In genomic region chr10:75228278-75228677, GRCh38 we compare ENCODE assay signal across 12 cellular contexts. TPM values are rescaled to one million over a fixed set of nuclear protein-coding genes. Genes with fewer than 3 reads are reported as not detected.
DNase-seq lines count a peak whose midpoint lies in the region; ATAC-seq, FAIRE-seq and TF ChIP-seq lines count a peak whose summit lies in the region.
"Had no signal": no experiment of that assay in that cellular context is flagged by ENCODE, and none has a peak within 500 bp of the region (broad histone marks: within the 10 kb centered on the region; RNA-seq: fewer than 3 reads in every experiment).

No MANE protein-coding gene starts in this region.

- H3K4me3 ChIP-seq in A549 (no peak overlapping the region), GM23338 (no peak overlapping the region), K562 (no peak overlapping the region)
- H3K4me3 ChIP-seq: skin epidermis had no signal

- no peaks in the 10 kb centered on the region for H3K9me3 ChIP-seq in A549
- H3K9me3 ChIP-seq in K562 (replicated peaks; ENCODE audit: control insufficient read depth, insufficient read depth, low read depth, low read length), result no peaks in the 10 kb centered on the region

- in situ Hi-C loops in K562 (cut with MboI), result no loop called here

- H3K27me3 Mint-ChIP-seq in GM23338 (ENCODE audit: insufficient read depth, low read depth, poor library complexity) (peaks cover 23% of the 10 kb centered on the region), nephron progenitor cell (ENCODE audit: low read depth, poor library complexity) (no peaks in the 10 kb centered on the region)

- H3K4me1 Mint-ChIP-seq in GM23338 (peaks cover 61% of the 10 kb centered on the region), nephron progenitor cell (peaks cover 56% of the 10 kb centered on the region)

- FAIRE-seq in A549 (lab: Jason Lieb, UNC) (no peak), K562 (lab: Jason Lieb, UNC) (no peak)
- FAIRE-seq: bronchial epithelial cell had no signal

- TF ChIP-seq RAD21 in A549 (conservative IDR thresholded peaks at IDR 0.05 in 1 of 2, IDR thresholded peaks at IDR 0.05 in 1 of 2) (no peak), K562 (CRISPR knock-in tag; conservative IDR thresholded peaks at IDR 0.05 in 1 of 2, IDR thresholded peaks at IDR 0.05 in 1 of 2) (no peak)

- peak overlapping the region in 1 of 2 experiments; percentile 35; a peak in 1 of 4 replicates for H3K9ac ChIP-seq in K562 (ENCODE audit: insufficient read depth in 1 of 2, low read depth in 2 of 2, low read length in 2 of 2)

- WGBS in A549 (ENCODE audit: missing lambda C conversion rate), result 100% methylated on average over 3 of the region's 3 CpGs
- WGBS in K562 (ENCODE audit: insufficient coverage, low coverage, missing lambda C conversion rate), result 82% methylated on average over 3 of the region's 3 CpGs

- H3K9me3 Mint-ChIP-seq in GM23338 (no peaks in the 10 kb centered on the region), nephron progenitor cell (no peaks in the 10 kb centered on the region)

- peak overlapping the region; percentile 61 for H3K4me2 ChIP-seq in A549
- H3K4me2 ChIP-seq in GM23338, result no peak overlapping the region
- no peak overlapping the region for H3K4me2 ChIP-seq in K562 (ENCODE audit: insufficient read depth, low read length)

- BruUV-seq in K562 (replicated peaks; lab: Mats Ljungman, UMichigan), result no TSS peak

- H3K4me1 ChIP-seq in A549 (peaks cover 80% of the 10 kb centered on the region), GM23338 (ENCODE audit: insufficient read depth) (peaks cover 41% of the 10 kb centered on the region), K562 (replicated peaks in 1 of 2; ENCODE audit: control insufficient read depth in 2 of 2, insufficient read depth in 2 of 2, low read length in 2 of 2) (peaks cover under 1 to 4% of the 10 kb centered on the region in 2 experiments)

- H3K36me3 Mint-ChIP-seq in GM23338 (ENCODE audit: low read depth) (peaks cover 90% of the 10 kb centered on the region), nephron progenitor cell (ENCODE audit: low read depth) (peaks cover 66% of the 10 kb centered on the region)

- H3K4me3 Mint-ChIP-seq in GM23338 (no peak overlapping the region), nephron progenitor cell (no peak overlapping the region)

- ATAC-seq in A549, result no peak
- no peak for ATAC-seq in GM23338
- ATAC-seq in K562, result no peak
- no peak for ATAC-seq in HG03025 (IDR thresholded peaks at IDR 0.05; ENCODE audit: low FRiP score, unreplicated experiment)

- DNase-seq in A549 (ENCODE audit: low read depth in 1 of 2, low spot score in 1 of 2), result no peak
- no peak for DNase-seq in GM23338 (ENCODE audit: low spot score)
- DNase-seq in K562 (ENCODE audit: extremely low read depth in 1 of 4, low spot score in 3 of 4), result no peak
- DNase-seq in nephron progenitor cell, result no peak
- no peak for DNase-seq in NCI-H82 (lab: John Stamatoyannopoulos, UW)
- DNase-seq in HPDE6-E6E7 (ENCODE audit: extremely low spot score), result no peak
- no peak for DNase-seq in KG1 (lab: John Stamatoyannopoulos, UW)
- DNase-seq: NCI-H1694 treated with DMSO at 0.1 percent for 48 hours had no signal

- no peaks in the 10 kb centered on the region for H3K9me1 ChIP-seq in K562 (ENCODE audit: control insufficient read depth, insufficient read depth, low read length)

- CTCF ChIA-PET in A549 (lab: Yijun Ruan, JAX) (interaction anchor here (0.8 to 22.8 kb wide), 6 partner anchors 8 to 114 kb away, joined by 3 to 479 read pairs (median 4); partner anchors contain the start of gene VDAC2), K562 (lab: Yijun Ruan, JAX; ENCODE audit: low intra/inter-chr PET ratio) (no interaction called here)

- POLR2A ChIA-PET in A549 (lab: Yijun Ruan, JAX) (interaction anchor here (0.6 kb wide), 1 partner anchor 17 kb away, joined by 3 read pairs; the partner anchor contains the start of gene VDAC2), K562 (lab: Yijun Ruan, JAX) (interaction anchor here (1.3 to 3.4 kb wide), 5 partner anchors 10 to 18 kb away, joined by 3 to 20 read pairs (median 6); partner anchors contain the start of gene VDAC2)

- peaks cover 36% of the 10 kb centered on the region for H3F3A ChIP-seq in GM23338 (replicated peaks; ENCODE audit: low read depth)

- H3K27ac Mint-ChIP-seq in GM23338 (peak overlapping the region; percentile 67), nephron progenitor cell (peak overlapping the region; percentile 93)

- no peaks in the 10 kb centered on the region for H3K27me3 ChIP-seq in GM23338 (ENCODE audit: insufficient read depth)
- H3K27me3 ChIP-seq in K562 (ENCODE audit: control insufficient read depth in 2 of 2, insufficient read depth in 2 of 2, low read length in 2 of 2), result no peaks in the 10 kb centered on the region

- no peak overlapping the region for H2AFZ ChIP-seq in GM23338
- no peak overlapping the region for H2AFZ ChIP-seq in K562 (ENCODE audit: low read depth, low read length)

- no peak for TF ChIP-seq POLR2A in A549 (IDR thresholded peaks at IDR 0.05; ENCODE audit: low read length)
- TF ChIP-seq POLR2A in K562 (conservative IDR thresholded peaks at IDR 0.05), result no peak

- no peaks in the 10 kb centered on the region for H3K9me2 ChIP-seq in GM23338 (ENCODE audit: insufficient read depth)

- intact Hi-C loops in K562 (cut with micrococcal nuclease), result no loop called here

- H3K36me3 ChIP-seq in GM23338 (ENCODE audit: insufficient read depth), result peaks cover 25% of the 10 kb centered on the region
- H3K36me3 ChIP-seq in K562 (ENCODE audit: control insufficient read depth, insufficient read depth, low read length), result peaks cover 95% of the 10 kb centered on the region

- TF ChIP-seq CTCF in A549 (IDR thresholded peaks at IDR 0.05) (no peak), GM23338 (conservative IDR thresholded peaks at IDR 0.05; ENCODE audit: low read depth in 2 of 2) (no peak), K562 (IDR thresholded peaks at IDR 0.05 in 2 of 3, conservative IDR thresholded peaks at IDR 0.05 in 1 of 3; ENCODE audit: insufficient read depth in 2 of 3, low read depth in 1 of 3, low read length in 3 of 3) (no peak), nephron progenitor cell (IDR thresholded peaks at IDR 0.05) (no peak)

- peak overlapping the region in 1 of 2 experiments; percentile 68; a peak in 3 of 6 replicates for H3K27ac ChIP-seq in A549
- peak overlapping the region; percentile 78 for H3K27ac ChIP-seq in GM23338 (ENCODE audit: low read depth)
- H3K27ac ChIP-seq in K562 (ENCODE audit: extremely low read depth, low read depth, low read length), result peak overlapping the region; percentile 19; the same call in 1 of the 3 replicates
- H3K27ac ChIP-seq: C4-2B had no signal

- peaks cover 19% of the 10 kb centered on the region for H4K20me1 ChIP-seq in GM23338 (replicated peaks; ENCODE audit: insufficient read depth)
- H4K20me1 ChIP-seq in K562 (replicated peaks; ENCODE audit: control insufficient read depth, insufficient read depth, low read length), result peaks cover 37% of the 10 kb centered on the region

- H3K79me2 ChIP-seq in GM23338 (replicated peaks; ENCODE audit: insufficient read depth) (peaks cover 73% of the 10 kb centered on the region), K562 (ENCODE audit: control insufficient read depth, insufficient read depth, low read length) (peaks cover 74% of the 10 kb centered on the region)

- no peak for TF ChIP-seq EP300 in A549 (IDR thresholded peaks at IDR 0.05)
- no peak for TF ChIP-seq EP300 in K562 (IDR thresholded peaks at IDR 0.05; ENCODE audit: low read length)

RNA-seq across cellular contexts. Expression of gene COMTD1, which starts 7.5 kb away (rescaled TPM):
- polyA plus RNA-seq in A549 (2011; rRNA removed), result 9.5 and 9.8 TPM in 2 replicates
- polyA plus RNA-seq in A549 (2012; cell fraction: cytosol; rRNA removed), result 57.8 and 74.6 TPM in 2 replicates
- polyA plus RNA-seq in A549 (2012; cell fraction: nucleus; rRNA removed), result 174 and 265 TPM in 2 replicates
- polyA plus RNA-seq in A549 (2017; fragmentation: RNase III; extraction: RNeasy Plus Mini Kit Qiagen cat#74134 plus additional on column Dnase treatment), result 31.3 to 35.3 TPM (median 34.2 TPM) in 3 replicates
- polyA minus RNA-seq in A549 (2011; rRNA and poly(A)+ RNA removed), result 2.1 and 3.2 TPM in 2 replicates
- total RNA-seq in GM23338 (2014; rRNA removed; shearing (Covaris generic)), result 39.6 and 40.0 TPM in 2 replicates
- polyA plus RNA-seq in GM23338 (2016; fragmentation: Nextera tagmentation; extraction: Ambion mirVana), result 46.7 and 54.1 TPM in 2 replicates
- total RNA-seq in K562 (2011; cell fraction: chromatin; rRNA removed; ENCODE audit: low replicate concordance), result 9.9 and 40.2 TPM in 2 replicates
- total RNA-seq in K562 (2011; cell fraction: nucleolus; rRNA removed), result 75.5 and 100 TPM in 2 replicates
- total RNA-seq in K562 (2011; cell fraction: nucleoplasm; rRNA removed), result 30.5 and 32.2 TPM in 2 replicates
- total RNA-seq in K562 (2014; rRNA removed), result 112 and 115 TPM in 2 replicates
- 3.2 and 5.0 TPM in 2 replicates for total RNA-seq in K562 (2014; rRNA removed; fragmentation: Illumina TruSeq; extraction: Trizol)
- 18.5 and 21.3 TPM in 2 replicates for total RNA-seq in K562 (2015; rRNA removed; fragmentation: Illumina TruSeq; extraction: Trizol)
- 79.9 and 82.9 TPM in 2 replicates for total RNA-seq in K562 (2021)
- polyA plus RNA-seq in K562 (2011; rRNA removed), result 13.7 and 19.5 TPM in 2 replicates
- polyA plus RNA-seq in K562 (2011; cell fraction: cytosol; rRNA removed), result 22.6 and 106 TPM in 2 replicates
- polyA plus RNA-seq in K562 (2011; cell fraction: nucleus; rRNA removed), result 73.7 and 157 TPM in 2 replicates
- 39.2 and 59.3 TPM in 2 replicates for polyA plus RNA-seq in K562 (2012)
- 4.0 and 11.3 TPM in 2 replicates for polyA plus RNA-seq in K562 (2014; fragmentation: Illumina TruSeq; extraction: Trizol)
- 1 to 10 TPM in 1 of 2 experiments, under 1 TPM in 1; 0.41 to 1.4 TPM for polyA plus RNA-seq in K562 (2014; fragmentation: Nextera tagmentation; extraction: Ambion mirVana)
- polyA plus RNA-seq in K562 (2014; rRNA removed), result 89.4 and 98.3 TPM in 2 replicates
- 1.0 and 2.8 TPM in 2 replicates for polyA minus RNA-seq in K562 (2011; rRNA and poly(A)+ RNA removed)
- 9.5 and 13.7 TPM in 2 replicates for polyA minus RNA-seq in K562 (2011; cell fraction: cytosol; rRNA and poly(A)+ RNA removed)
- polyA minus RNA-seq in K562 (2011; cell fraction: nucleus; rRNA and poly(A)+ RNA removed), result 17.2 and 17.6 TPM in 2 replicates

RNA-seq across cellular contexts. Expression of gene VDAC2, which starts 17.7 kb away (rescaled TPM):
- polyA plus RNA-seq in A549 (2011; rRNA removed) (262 and 285 TPM in 2 replicates), A549 (2017; fragmentation: RNase III; extraction: RNeasy Plus Mini Kit Qiagen cat#74134 plus additional on column Dnase treatment) (273 to 292 TPM (median 276 TPM) in 3 replicates), GM23338 (2016; fragmentation: Nextera tagmentation; extraction: Ambion mirVana) (294 and 311 TPM in 2 replicates), K562 (2011; rRNA removed) (139 and 166 TPM in 2 replicates), K562 (2014; fragmentation: Illumina TruSeq; extraction: Trizol) (379 and 424 TPM in 2 replicates), K562 (2014; fragmentation: Nextera tagmentation; extraction: Ambion mirVana) (100 to 1,000 TPM; 208 to 250 TPM), K562 (2014; rRNA removed) (198 and 219 TPM in 2 replicates)
- polyA plus RNA-seq in A549 (2012; cell fraction: cytosol; rRNA removed), result 127 and 130 TPM in 2 replicates
- 60.2 and 94.6 TPM in 2 replicates for polyA plus RNA-seq in A549 (2012; cell fraction: nucleus; rRNA removed)
- polyA minus RNA-seq in A549 (2011; rRNA and poly(A)+ RNA removed), result 73.4 and 85.0 TPM in 2 replicates
- 242 and 282 TPM in 2 replicates for total RNA-seq in GM23338 (2014; rRNA removed; shearing (Covaris generic))
- total RNA-seq in K562 (2011; cell fraction: chromatin; rRNA removed; ENCODE audit: low replicate concordance), result 126 and 193 TPM in 2 replicates
- total RNA-seq in K562 (2011; cell fraction: nucleolus; rRNA removed), result 95.3 and 108 TPM in 2 replicates
- 134 and 160 TPM in 2 replicates for total RNA-seq in K562 (2011; cell fraction: nucleoplasm; rRNA removed)
- total RNA-seq in K562 (2014; rRNA removed) (188 and 201 TPM in 2 replicates), K562 (2014; rRNA removed; fragmentation: Illumina TruSeq; extraction: Trizol) (450 and 500 TPM in 2 replicates), K562 (2015; rRNA removed; fragmentation: Illumina TruSeq; extraction: Trizol) (331 and 336 TPM in 2 replicates), K562 (2021) (398 and 422 TPM in 2 replicates)
- 67.4 and 154 TPM in 2 replicates for polyA plus RNA-seq in K562 (2011; cell fraction: cytosol; rRNA removed)
- polyA plus RNA-seq in K562 (2011; cell fraction: nucleus; rRNA removed), result 117 and 202 TPM in 2 replicates
- polyA plus RNA-seq in K562 (2012), result 354 and 375 TPM in 2 replicates
- polyA minus RNA-seq in K562 (2011; rRNA and poly(A)+ RNA removed), result 177 and 198 TPM in 2 replicates
- 116 and 122 TPM in 2 replicates for polyA minus RNA-seq in K562 (2011; cell fraction: cytosol; rRNA and poly(A)+ RNA removed)
- 47.5 and 87.7 TPM in 2 replicates for polyA minus RNA-seq in K562 (2011; cell fraction: nucleus; rRNA and poly(A)+ RNA removed)
